ENCODE assay signal across 34 cellular contexts in the genomic region with DNA sequence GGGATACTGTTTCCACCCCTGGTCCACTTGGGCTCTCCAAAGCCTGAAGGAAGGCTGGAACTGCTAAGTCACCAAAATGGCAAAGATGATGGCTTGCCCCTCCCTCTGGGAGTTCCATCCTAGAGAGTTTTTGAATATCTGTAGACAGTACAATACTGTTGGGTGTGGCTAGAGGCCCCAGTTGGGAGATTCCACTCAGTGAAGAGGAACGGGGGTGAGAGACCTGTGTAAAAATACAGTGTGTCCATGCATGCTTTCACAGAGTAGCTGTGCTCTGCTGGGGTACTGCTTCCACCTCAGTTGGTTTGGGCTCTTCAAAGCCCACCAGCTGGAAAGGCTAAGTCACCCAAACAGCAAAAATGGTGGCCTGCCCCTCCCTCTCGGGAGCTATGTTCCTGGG.
"Had no signal": no experiment of that assay in that cellular context is flagged by ENCODE, and none has a peak within 500 bp of the region (broad histone marks: within the 10 kb centered on the region; RNA-seq: fewer than 3 reads in every experiment).

No MANE protein-coding gene starts in this region.

- H3K36me3 ChIP-seq: MG63 had no signal

- H3K4me2 ChIP-seq: KMS-11 had no signal

- H3K4me3 ChIP-seq: MG63 had no signal

- H3K27ac ChIP-seq: KMS-11 had no signal

- DNase-seq: Karpas-422, Kasumi-1, MG63, MM.1S, MV-4-11, NCI-H1048, NCI-H1092, NCI-H1092 treated with DMSO at 0.1 percent for 48 hours, NCI-H1105, NCI-H1105 treated with DMSO at 0.1 percent for 48 hours, NCI-H1417, NCI-H1417 treated with DMSO at 0.1 percent for 48 hours, NCI-H1436, NCI-H1436 treated with DMSO at 0.1 percent for 48 hours, NCI-H146, NCI-H1694, NCI-H1694 treated with DMSO at 0.1 percent for 48 hours, NCI-H187, NCI-H187 treated with DMSO at 0.1 percent for 48 hours, NCI-H1930, NCI-H2029, NCI-H2029 treated with DMSO at 0.1 percent for 48 hours, NCI-H2081, NCI-H2081 treated with DMSO at 0.1 percent for 48 hours, NCI-H2107, NCI-H2171, NCI-H2171 treated with DMSO at 0.1 percent for 48 hours, NCI-H2227 treated with DMSO at 0.1 percent for 48 hours, NCI-H226, NCI-H345, NCI-H446, NCI-H446 treated with DMSO at 0.1 percent for 48 hours, NCI-H510A had no signal

- H3K9ac ChIP-seq: KMS-11 had no signal

- H3K9me3 ChIP-seq: MG63 had no signal

- H3K27me3 ChIP-seq: MG63 had no signal
